8 cellular contexts compared by ENCODE assay signal in the genomic region with DNA sequence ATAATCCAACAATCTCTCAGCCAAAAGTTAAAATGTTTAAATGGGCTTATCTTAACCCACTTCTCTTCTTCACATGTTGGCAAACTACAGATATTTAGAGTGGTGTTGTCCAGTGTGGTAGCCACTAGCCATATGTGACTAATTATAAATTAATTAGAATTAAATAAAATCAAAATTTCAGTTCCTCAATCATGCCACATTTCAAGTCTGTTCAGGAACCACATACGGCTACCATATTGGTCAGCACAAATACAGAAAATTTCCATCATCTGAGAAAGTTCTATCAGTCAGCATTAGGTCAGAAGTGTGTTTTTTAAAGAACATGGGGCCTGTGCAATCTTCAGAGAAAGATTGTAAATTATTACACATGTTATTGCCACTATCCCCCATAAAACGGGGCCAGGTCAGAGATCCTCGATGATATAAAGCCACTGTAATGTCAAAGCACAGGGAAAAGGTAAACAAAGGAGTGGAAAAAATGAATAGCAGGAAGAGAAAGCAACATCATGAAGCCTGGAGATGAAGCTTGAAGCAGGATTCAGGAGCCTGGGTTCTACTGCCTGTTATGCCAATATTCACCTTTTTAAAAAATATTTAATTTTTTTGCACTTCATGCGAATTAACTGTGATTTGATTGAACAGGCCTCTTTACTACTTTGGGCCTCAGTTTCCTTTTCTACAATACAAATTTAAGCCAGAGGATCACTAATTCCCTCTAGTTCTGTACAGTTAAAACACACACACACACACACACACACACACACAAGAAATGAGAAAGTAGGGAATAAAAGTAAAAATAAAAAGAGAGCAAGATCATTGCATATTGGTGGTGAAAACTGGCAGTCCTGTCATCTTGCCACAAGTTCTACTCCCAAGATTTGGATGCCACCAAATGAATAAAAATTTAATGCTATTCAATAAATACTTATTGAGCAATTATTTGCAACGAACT. TPM values are rescaled to one million over a fixed set of nuclear protein-coding genes. Genes with fewer than 3 reads are reported as not detected.
DNase-seq lines count a peak whose midpoint lies in the region; ATAC-seq, FAIRE-seq and TF ChIP-seq lines count a peak whose summit lies in the region.

No MANE protein-coding gene starts in this region.

- H3K9me3 Mint-ChIP-seq in activated T-helper 17 cell treated with anti-CD3 and anti-CD28 coated beads, Interleukin-2, amount 50 U/mL, for 72 hours = no peaks in the 10 kb centered on the region

- H3K4me3 ChIP-seq in left ventricle myocardium inferior (peak overlapping the region; percentile 94), urinary bladder (ENCODE audit: low read depth, low read length) (peak overlapping the region; percentile 7)

- no peak for FAIRE-seq in frontal cortex (lab: Jason Lieb, UNC)

- H3K36me3 Mint-ChIP-seq in activated T-helper 17 cell treated with anti-CD3 and anti-CD28 coated beads, Interleukin-2, amount 50 U/mL, for 72 hours (ENCODE audit: low read depth) = peaks cover 81% of the 10 kb centered on the region

- no peak for TF ChIP-seq CTCF in left ventricle myocardium inferior (IDR thresholded peaks at IDR 0.05; ENCODE audit: borderline replicate concordance)

- peak overlapping the region; percentile 96 for H3K27ac ChIP-seq in left ventricle myocardium inferior (replicated peaks)
- H3K27ac ChIP-seq in urinary bladder (ENCODE audit: low read depth) = no peak overlapping the region

- DNase-seq in left ventricle myocardium inferior (no peak), left ventricle myocardium superior (no peak), kidney tubule cell (ENCODE audit: low spot score) (peak; percentile 37), frontal cortex (ENCODE audit: low spot score in 2 of 2) (no peak), SHP77 (lab: John Stamatoyannopoulos, UW) (no peak), GM19240 (ENCODE audit: insufficient read length, low spot score) (no peak)

- no peaks in the 10 kb centered on the region for H3K9me3 ChIP-seq in left ventricle myocardium inferior (replicated peaks)

- WGBS in urinary bladder = 40% methylated on average over 5 of the region's 5 CpGs

- peak overlapping the region; percentile 87 for H3K4me3 Mint-ChIP-seq in activated T-helper 17 cell treated with anti-CD3 and anti-CD28 coated beads, Interleukin-2, amount 50 U/mL, for 72 hours

- no peaks in the 10 kb centered on the region for H3K27me3 ChIP-seq in left ventricle myocardium inferior (ENCODE audit: low read depth)

- peaks cover 21% of the 10 kb centered on the region for H3K4me1 Mint-ChIP-seq in activated T-helper 17 cell treated with anti-CD3 and anti-CD28 coated beads, Interleukin-2, amount 50 U/mL, for 72 hours

- intact Hi-C loops in left ventricle myocardium inferior (cut with micrococcal nuclease) = no loop called here
- intact Hi-C loops in left ventricle myocardium superior (cut with micrococcal nuclease) = loop anchor here (10.0 kb wide), 1 partner anchor 55 kb away; a partner anchor contains a TSS

- no peaks in the 10 kb centered on the region for H3K27me3 Mint-ChIP-seq in activated T-helper 17 cell treated with anti-CD3 and anti-CD28 coated beads, Interleukin-2, amount 50 U/mL, for 72 hours

- H3K27ac Mint-ChIP-seq in activated T-helper 17 cell treated with anti-CD3 and anti-CD28 coated beads, Interleukin-2, amount 50 U/mL, for 72 hours = peak overlapping the region; percentile 75

- ATAC-seq in left ventricle myocardium superior = no peak
- ATAC-seq in activated T-helper 17 cell treated with anti-CD3 and anti-CD28 coated beads, Interleukin-2, amount 50 U/mL, for 72 hours (replicated peaks) = no peak

- H3K36me3 ChIP-seq in left ventricle myocardium inferior (no peaks in the 10 kb centered on the region), urinary bladder (ENCODE audit: insufficient read depth) (no peaks in the 10 kb centered on the region)

- peaks cover 60% of the 10 kb centered on the region for H3K4me1 ChIP-seq in left ventricle myocardium inferior
- no peaks in the 10 kb centered on the region for H3K4me1 ChIP-seq in urinary bladder (ENCODE audit: insufficient read depth)

RNA-seq across cellular contexts. Expression of a gene that starts 2.3 kb away (rescaled TPM):
- total RNA-seq in left ventricle myocardium inferior (7.6 TPM), left ventricle myocardium superior (11.6 TPM), urinary bladder (34.2 TPM), frontal cortex (66.0 TPM)
- 10 to 100 TPM; 22.2 to 47.4 TPM for total RNA-seq in activated T-helper 17 cell treated with anti-CD3 and anti-CD28 coated beads, Interleukin-2, amount 50 U/mL, for 72 hours
- polyA plus RNA-seq in urinary bladder = 9.6 TPM

RNA-seq across cellular contexts. Expression of a gene that starts 50.6 kb away (rescaled TPM):
- total RNA-seq in left ventricle myocardium inferior = 10.7 TPM
- 7.3 TPM for total RNA-seq in left ventricle myocardium superior
- total RNA-seq in activated T-helper 17 cell treated with anti-CD3 and anti-CD28 coated beads, Interleukin-2, amount 50 U/mL, for 72 hours = 10 to 100 TPM; 19.5 to 24.8 TPM
- 27.2 TPM for total RNA-seq in urinary bladder
- 8.3 TPM for polyA plus RNA-seq in urinary bladder
- 33.0 TPM for total RNA-seq in frontal cortex
